20 cellular contexts compared by ENCODE assay signal in genomic region chr21:24424786-24425185, GRCh38.
"Had no signal": no experiment of that assay in that cellular context is flagged by ENCODE, and none has a peak within 500 bp of the region (broad histone marks: within the 10 kb centered on the region; RNA-seq: fewer than 3 reads in every experiment).

No MANE protein-coding gene starts in this region.

- H3K4me3 ChIP-seq: dorsolateral prefrontal cortex, hepatocyte, lung, mucosa of descending colon, right atrium auricular region, sigmoid colon, skin epidermis had no signal

- H3K36me3 ChIP-seq: neutrophil, right atrium auricular region, sigmoid colon had no signal

- H3K27ac ChIP-seq: dorsolateral prefrontal cortex, hepatocyte, neutrophil, right atrium auricular region, sigmoid colon, skin epidermis had no signal

- H3K4me3 Mint-ChIP-seq: naive thymus-derived CD8-positive, alpha-beta T cell had no signal

- H3K27me3 ChIP-seq: dorsolateral prefrontal cortex, hepatocyte, neutrophil, right atrium auricular region, sigmoid colon had no signal

- ATAC-seq: left cardiac atrium; left ventricle myocardium superior; mucosa of descending colon; naive thymus-derived CD8-positive, alpha-beta T cell had no signal

- H2AFZ ChIP-seq: hepatocyte had no signal

- H3K9me3 ChIP-seq: neutrophil had no signal

- DNase-seq: cortex of kidney; dorsolateral prefrontal cortex; effector CD8-positive, alpha-beta T cell; foreskin melanocyte; head of caudate nucleus; kidney; left cardiac atrium; left ventricle myocardium superior; mucosa of descending colon; naive thymus-derived CD8-positive, alpha-beta T cell; posterior cingulate gyrus; sigmoid colon; stimulated activated CD4-positive, alpha-beta T cell treated with anti-CD3 and anti-CD28 coated beads, Interleukin-12 subunit alpha, Interleukin-12 subunit beta, amount 100 ng/mL, for 4 hours; stimulated activated naive CD4-positive, alpha-beta T cell treated with Interleukin-2 at 50 U/mL for 16 hours; trophoblast cell had no signal

- H3K27ac Mint-ChIP-seq: naive thymus-derived CD8-positive, alpha-beta T cell had no signal

- H3K79me2 ChIP-seq: hepatocyte had no signal

- FAIRE-seq: kidney had no signal

- H3K4me2 ChIP-seq: hepatocyte had no signal

- H3K4me1 ChIP-seq: right atrium auricular region, sigmoid colon had no signal
